Comparison of ENCODE assay signal across 8 cellular contexts in genomic region chr4:37793562-37793961, GRCh38. TPM values are rescaled to one million over a fixed set of nuclear protein-coding genes. Genes with fewer than 3 reads are reported as not detected.
DNase-seq lines count a peak whose midpoint lies in the region; ATAC-seq and TF ChIP-seq lines count a peak whose summit lies in the region.

No MANE protein-coding gene starts in this region.

- peaks cover 38% of the 10 kb centered on the region for H3K27me3 Mint-ChIP-seq in activated CD8-positive, alpha-beta memory T cell treated with anti-CD3 and anti-CD28 coated beads, Interleukin-2, amount 10 ng/mL, durations not matched to agents 7 days and 5 days

- CTCF ChIA-PET in activated CD8-positive, alpha-beta memory T cell treated with anti-CD3 and anti-CD28 coated beads, Interleukin-2, amount 10 ng/mL, durations not matched to agents 7 days and 5 days (lab: Charles Lee): interaction anchor here (2.1 kb wide), 1 partner anchor 191 kb away, joined by 7 read pairs; no protein-coding TSS in a partner anchor

- H3K4me1 ChIP-seq in left lung: peaks cover 0 to 6% of the 10 kb centered on the region in 2 donors

- DNase-seq in Daoy (ENCODE audit: low read depth): peak; percentile 25
- DNase-seq in KBM-7: peak; percentile 42
- peak; percentile 22 for DNase-seq in astrocyte of the hippocampus (ENCODE audit: low read depth, low spot score)
- DNase-seq in left lung: no peak
- DNase-seq in activated CD8-positive, alpha-beta memory T cell treated with anti-CD3 and anti-CD28 coated beads, Interleukin-2, amount 10 ng/mL, durations not matched to agents 7 days and 5 days: no peak
- DNase-seq in EL: no peak

- no peaks in the 10 kb centered on the region for H3K9me3 ChIP-seq in left lung

- TF ChIP-seq CTCF in left lung (IDR thresholded peaks at IDR 0.05): peak; percentile 22 to 29

- in situ Hi-C loops in KBM-7 (cut with MboI; ENCODE audit: low pct_unique_long_range_greater_than_20kb, low sequenced_read_pairs): loop anchor here (25.0 kb wide), 2 partner anchors 181 to 356 kb away; no protein-coding TSS in a partner anchor

- no peaks in the 10 kb centered on the region for H3K4me1 Mint-ChIP-seq in activated CD8-positive, alpha-beta memory T cell treated with anti-CD3 and anti-CD28 coated beads, Interleukin-2, amount 10 ng/mL, durations not matched to agents 7 days and 5 days

- H3K27me3 ChIP-seq in left lung: no peaks in the 10 kb centered on the region

- H3K9me3 Mint-ChIP-seq in activated CD8-positive, alpha-beta memory T cell treated with anti-CD3 and anti-CD28 coated beads, Interleukin-2, amount 10 ng/mL, durations not matched to agents 7 days and 5 days (ENCODE audit: low read depth): peaks cover 2% of the 10 kb centered on the region

- H3K4me3 Mint-ChIP-seq in activated CD8-positive, alpha-beta memory T cell treated with anti-CD3 and anti-CD28 coated beads, Interleukin-2, amount 10 ng/mL, durations not matched to agents 7 days and 5 days: no peak overlapping the region

- H3K36me3 ChIP-seq in left lung: no peaks in the 10 kb centered on the region

- ATAC-seq in left lung: peak; percentile 86
- ATAC-seq in HG03442 (IDR thresholded peaks at IDR 0.05; ENCODE audit: unreplicated experiment): no peak
- no peak for ATAC-seq in HG02973 (IDR thresholded peaks at IDR 0.05; ENCODE audit: unreplicated experiment)
- ATAC-seq in activated CD8-positive, alpha-beta memory T cell treated with anti-CD3 and anti-CD28 coated beads, Interleukin-2, amount 10 ng/mL, durations not matched to agents 7 days and 5 days: no peak

- intact Hi-C loops in left lung (cut with DNase I): no loop called here

- no peak overlapping the region for H3K27ac ChIP-seq in left lung

- H3K27ac Mint-ChIP-seq in activated CD8-positive, alpha-beta memory T cell treated with anti-CD3 and anti-CD28 coated beads, Interleukin-2, amount 10 ng/mL, durations not matched to agents 7 days and 5 days: no peak overlapping the region

- no peak overlapping the region for H3K4me3 ChIP-seq in left lung

- no peaks in the 10 kb centered on the region for H3K36me3 Mint-ChIP-seq in activated CD8-positive, alpha-beta memory T cell treated with anti-CD3 and anti-CD28 coated beads, Interleukin-2, amount 10 ng/mL, durations not matched to agents 7 days and 5 days

RNA-seq across cellular contexts. Expression of gene PGM2, which starts 32.9 kb away (rescaled TPM):
- 46.5 and 48.7 TPM in 2 replicates for total RNA-seq in Daoy (2014; rRNA removed; shearing (Covaris generic))
- 10 to 100 TPM; 23.0 to 27.9 TPM for total RNA-seq in left lung
- total RNA-seq in activated CD8-positive, alpha-beta memory T cell treated with anti-CD3 and anti-CD28 coated beads, Interleukin-2, amount 10 ng/mL, durations not matched to agents 7 days and 5 days: 10 to 100 TPM; 38.6 to 49.0 TPM

Comparison
In these comparisons a context has a peak if more than half of its experiments do, and no peak if none do; other contexts are left out.
1. DNase-seq: peak in Daoy (single experiment), KBM-7 (single experiment) and astrocyte of the hippocampus (single experiment); none in left lung (0 of 2), activated CD8-positive, alpha-beta memory T cell treated with anti-CD3 and anti-CD28 coated beads, Interleukin-2, amount 10 ng/mL, durations not matched to agents 7 days and 5 days (single experiment) and EL (single experiment).